1 cellular context compared by ENCODE assay signal in the genomic region with DNA sequence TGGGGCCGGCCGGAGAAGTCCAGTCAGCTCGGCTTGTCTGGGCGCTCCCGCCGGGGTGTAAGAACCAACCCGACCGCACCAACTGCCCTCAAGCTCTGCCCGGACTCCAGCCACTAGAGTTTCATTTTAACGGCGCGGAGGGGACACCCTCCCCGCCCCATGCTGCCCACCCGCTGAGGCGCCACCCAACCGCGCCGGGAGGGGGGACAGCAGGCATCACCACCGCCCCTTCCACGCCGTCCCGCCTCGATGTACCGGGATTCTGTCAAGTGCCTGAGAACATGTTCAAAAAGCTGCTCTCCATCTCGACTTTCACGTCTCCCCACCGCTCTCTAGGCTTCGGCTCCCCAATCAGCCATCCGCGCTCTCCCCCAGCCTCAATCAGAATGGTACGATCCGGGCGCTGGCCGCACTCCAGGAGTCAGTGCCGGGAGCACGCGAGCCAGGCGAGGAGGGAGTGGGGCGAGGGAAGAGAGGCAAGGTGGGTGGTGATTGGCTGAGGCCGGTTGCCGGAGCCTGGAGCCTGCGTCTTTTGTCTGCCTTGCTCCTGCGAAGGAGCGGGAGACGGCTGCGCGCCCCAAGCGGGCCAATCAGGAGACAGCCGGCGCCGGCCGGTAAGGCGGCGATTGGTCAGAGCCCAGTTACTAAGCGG.
A peak's percentile ranks its signal among the peaks of the same experiment; 100 is the strongest.
TF ChIP-seq lines count a peak whose summit lies in the region.

A gene (minus strand): TSS at position 101 of the 652 bp plus-strand sequence. CDS start 677 bp downstream, outside the sequence.

TF ChIP-seq in K562, 482 proteins besides CTCF, POLR2A, EP300 and RAD21 (continued from another document and continues in another):
- peak; percentile 98 for TF ChIP-seq BHLHE40 (IDR thresholded peaks at IDR 0.05; ENCODE audit: low read length)
- no peak for TF ChIP-seq EWSR1 (IDR thresholded peaks at IDR 0.05; ENCODE audit: borderline replicate concordance, low read depth, partially characterized antibody)
- TF ChIP-seq ZNF57 (CRISPR knock-in tag; IDR thresholded peaks at IDR 0.05): 0 out of 2 replicates have a peak, but pooled peaks have one; percentile 52
- TF ChIP-seq RFX7 (CRISPR knock-in tag; IDR thresholded peaks at IDR 0.05): no peak
- peak; percentile 69 for TF ChIP-seq ELF4 (CRISPR knock-in tag; IDR thresholded peaks at IDR 0.05)
- TF ChIP-seq, protein P1, sequence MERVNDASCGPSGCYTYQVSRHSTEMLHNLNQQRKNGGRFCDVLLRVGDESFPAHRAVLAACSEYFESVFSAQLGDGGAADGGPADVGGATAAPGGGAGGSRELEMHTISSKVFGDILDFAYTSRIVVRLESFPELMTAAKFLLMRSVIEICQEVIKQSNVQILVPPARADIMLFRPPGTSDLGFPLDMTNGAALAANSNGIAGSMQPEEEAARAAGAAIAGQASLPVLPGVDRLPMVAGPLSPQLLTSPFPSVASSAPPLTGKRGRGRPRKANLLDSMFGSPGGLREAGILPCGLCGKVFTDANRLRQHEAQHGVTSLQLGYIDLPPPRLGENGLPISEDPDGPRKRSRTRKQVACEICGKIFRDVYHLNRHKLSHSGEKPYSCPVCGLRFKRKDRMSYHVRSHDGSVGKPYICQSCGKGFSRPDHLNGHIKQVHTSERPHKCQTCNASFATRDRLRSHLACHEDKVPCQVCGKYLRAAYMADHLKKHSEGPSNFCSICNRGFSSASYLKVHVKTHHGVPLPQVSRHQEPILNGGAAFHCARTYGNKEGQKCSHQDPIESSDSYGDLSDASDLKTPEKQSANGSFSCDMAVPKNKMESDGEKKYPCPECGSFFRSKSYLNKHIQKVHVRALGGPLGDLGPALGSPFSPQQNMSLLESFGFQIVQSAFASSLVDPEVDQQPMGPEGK (CRISPR knock-in tag; IDR thresholded peaks at IDR 0.05; ENCODE audit: borderline replicate concordance): no peak
- TF ChIP-seq JUNB (CRISPR knock-in tag; conservative IDR thresholded peaks at IDR 0.05): no peak
- TF ChIP-seq PTRF (tag; IDR thresholded peaks at IDR 0.05): no peak
- TF ChIP-seq NONO (IDR thresholded peaks at IDR 0.05; ENCODE audit: low read depth in 2 of 2, low read length in 1 of 2): peak; percentile 95 to 100
- 0 out of 2 replicates have a peak, but pooled peaks have one; percentile 17 for TF ChIP-seq ZNF436 (CRISPR knock-in tag; IDR thresholded peaks at IDR 0.05)
- TF ChIP-seq HDAC6 (IDR thresholded peaks at IDR 0.05; ENCODE audit: low read depth, low read length): no peak
- TF ChIP-seq, protein P2, sequence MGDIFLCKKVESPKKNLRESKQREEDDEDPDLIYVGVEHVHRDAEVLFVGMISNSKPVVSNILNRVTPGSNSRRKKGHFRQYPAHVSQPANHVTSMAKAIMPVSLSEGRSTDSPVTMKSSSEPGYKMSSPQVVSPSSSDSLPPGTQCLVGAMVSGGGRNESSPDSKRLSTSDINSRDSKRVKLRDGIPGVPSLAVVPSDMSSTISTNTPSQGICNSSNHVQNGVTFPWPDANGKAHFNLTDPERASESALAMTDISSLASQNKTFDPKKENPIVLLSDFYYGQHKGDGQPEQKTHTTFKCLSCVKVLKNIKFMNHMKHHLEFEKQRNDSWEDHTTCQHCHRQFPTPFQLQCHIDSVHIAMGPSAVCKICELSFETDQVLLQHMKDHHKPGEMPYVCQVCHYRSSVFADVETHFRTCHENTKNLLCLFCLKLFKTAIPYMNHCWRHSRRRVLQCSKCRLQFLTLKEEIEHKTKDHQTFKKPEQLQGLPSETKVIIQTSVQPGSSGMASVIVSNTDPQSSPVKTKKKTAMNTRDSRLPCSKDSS (IDR thresholded peaks at IDR 0.05; ENCODE audit: low read depth, partially characterized antibody): no peak
- no peak for TF ChIP-seq XRCC4 (IDR thresholded peaks at IDR 0.05; ENCODE audit: extremely low read depth, insufficient read depth, insufficient read length)
- TF ChIP-seq, protein P3, sequence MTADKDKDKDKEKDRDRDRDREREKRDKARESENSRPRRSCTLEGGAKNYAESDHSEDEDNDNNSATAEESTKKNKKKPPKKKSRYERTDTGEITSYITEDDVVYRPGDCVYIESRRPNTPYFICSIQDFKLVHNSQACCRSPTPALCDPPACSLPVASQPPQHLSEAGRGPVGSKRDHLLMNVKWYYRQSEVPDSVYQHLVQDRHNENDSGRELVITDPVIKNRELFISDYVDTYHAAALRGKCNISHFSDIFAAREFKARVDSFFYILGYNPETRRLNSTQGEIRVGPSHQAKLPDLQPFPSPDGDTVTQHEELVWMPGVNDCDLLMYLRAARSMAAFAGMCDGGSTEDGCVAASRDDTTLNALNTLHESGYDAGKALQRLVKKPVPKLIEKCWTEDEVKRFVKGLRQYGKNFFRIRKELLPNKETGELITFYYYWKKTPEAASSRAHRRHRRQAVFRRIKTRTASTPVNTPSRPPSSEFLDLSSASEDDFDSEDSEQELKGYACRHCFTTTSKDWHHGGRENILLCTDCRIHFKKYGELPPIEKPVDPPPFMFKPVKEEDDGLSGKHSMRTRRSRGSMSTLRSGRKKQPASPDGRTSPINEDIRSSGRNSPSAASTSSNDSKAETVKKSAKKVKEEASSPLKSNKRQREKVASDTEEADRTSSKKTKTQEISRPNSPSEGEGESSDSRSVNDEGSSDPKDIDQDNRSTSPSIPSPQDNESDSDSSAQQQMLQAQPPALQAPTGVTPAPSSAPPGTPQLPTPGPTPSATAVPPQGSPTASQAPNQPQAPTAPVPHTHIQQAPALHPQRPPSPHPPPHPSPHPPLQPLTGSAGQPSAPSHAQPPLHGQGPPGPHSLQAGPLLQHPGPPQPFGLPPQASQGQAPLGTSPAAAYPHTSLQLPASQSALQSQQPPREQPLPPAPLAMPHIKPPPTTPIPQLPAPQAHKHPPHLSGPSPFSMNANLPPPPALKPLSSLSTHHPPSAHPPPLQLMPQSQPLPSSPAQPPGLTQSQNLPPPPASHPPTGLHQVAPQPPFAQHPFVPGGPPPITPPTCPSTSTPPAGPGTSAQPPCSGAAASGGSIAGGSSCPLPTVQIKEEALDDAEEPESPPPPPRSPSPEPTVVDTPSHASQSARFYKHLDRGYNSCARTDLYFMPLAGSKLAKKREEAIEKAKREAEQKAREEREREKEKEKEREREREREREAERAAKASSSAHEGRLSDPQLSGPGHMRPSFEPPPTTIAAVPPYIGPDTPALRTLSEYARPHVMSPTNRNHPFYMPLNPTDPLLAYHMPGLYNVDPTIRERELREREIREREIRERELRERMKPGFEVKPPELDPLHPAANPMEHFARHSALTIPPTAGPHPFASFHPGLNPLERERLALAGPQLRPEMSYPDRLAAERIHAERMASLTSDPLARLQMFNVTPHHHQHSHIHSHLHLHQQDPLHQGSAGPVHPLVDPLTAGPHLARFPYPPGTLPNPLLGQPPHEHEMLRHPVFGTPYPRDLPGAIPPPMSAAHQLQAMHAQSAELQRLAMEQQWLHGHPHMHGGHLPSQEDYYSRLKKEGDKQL (CRISPR knock-in tag; IDR thresholded peaks at IDR 0.05; ENCODE audit: borderline replicate concordance): peak; percentile 66; the same call in 1 of the 2 replicates
- TF ChIP-seq ZFP1 (CRISPR knock-in tag; IDR thresholded peaks at IDR 0.05): no peak
- TF ChIP-seq, protein P4, sequence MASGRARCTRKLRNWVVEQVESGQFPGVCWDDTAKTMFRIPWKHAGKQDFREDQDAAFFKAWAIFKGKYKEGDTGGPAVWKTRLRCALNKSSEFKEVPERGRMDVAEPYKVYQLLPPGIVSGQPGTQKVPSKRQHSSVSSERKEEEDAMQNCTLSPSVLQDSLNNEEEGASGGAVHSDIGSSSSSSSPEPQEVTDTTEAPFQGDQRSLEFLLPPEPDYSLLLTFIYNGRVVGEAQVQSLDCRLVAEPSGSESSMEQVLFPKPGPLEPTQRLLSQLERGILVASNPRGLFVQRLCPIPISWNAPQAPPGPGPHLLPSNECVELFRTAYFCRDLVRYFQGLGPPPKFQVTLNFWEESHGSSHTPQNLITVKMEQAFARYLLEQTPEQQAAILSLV (tag; IDR thresholded peaks at IDR 0.05): 0 out of 2 replicates have a peak, but pooled peaks have one; percentile 31
- TF ChIP-seq NR2C2 (CRISPR knock-in tag; IDR thresholded peaks at IDR 0.05): peak; percentile 76
- TF ChIP-seq NR2C2 (tag; IDR thresholded peaks at IDR 0.05): no peak; the same call in 1 of the 2 replicates
- no peak for TF ChIP-seq ZNF124 (CRISPR knock-in tag; IDR thresholded peaks at IDR 0.05)
- no peak for TF ChIP-seq EHMT2 (IDR thresholded peaks at IDR 0.05)
- TF ChIP-seq ETV6 (IDR thresholded peaks at IDR 0.05; ENCODE audit: borderline replicate concordance in 1 of 2, low read depth in 2 of 2, low read length in 1 of 2): no peak
- TF ChIP-seq ETV6 (CRISPR knock-in tag; IDR thresholded peaks at IDR 0.05; ENCODE audit: borderline replicate concordance): peak; percentile 96
- no peak for TF ChIP-seq NFE2L1 (tag; IDR thresholded peaks at IDR 0.05; ENCODE audit: borderline replicate concordance, low read depth)
- TF ChIP-seq, protein P5, sequence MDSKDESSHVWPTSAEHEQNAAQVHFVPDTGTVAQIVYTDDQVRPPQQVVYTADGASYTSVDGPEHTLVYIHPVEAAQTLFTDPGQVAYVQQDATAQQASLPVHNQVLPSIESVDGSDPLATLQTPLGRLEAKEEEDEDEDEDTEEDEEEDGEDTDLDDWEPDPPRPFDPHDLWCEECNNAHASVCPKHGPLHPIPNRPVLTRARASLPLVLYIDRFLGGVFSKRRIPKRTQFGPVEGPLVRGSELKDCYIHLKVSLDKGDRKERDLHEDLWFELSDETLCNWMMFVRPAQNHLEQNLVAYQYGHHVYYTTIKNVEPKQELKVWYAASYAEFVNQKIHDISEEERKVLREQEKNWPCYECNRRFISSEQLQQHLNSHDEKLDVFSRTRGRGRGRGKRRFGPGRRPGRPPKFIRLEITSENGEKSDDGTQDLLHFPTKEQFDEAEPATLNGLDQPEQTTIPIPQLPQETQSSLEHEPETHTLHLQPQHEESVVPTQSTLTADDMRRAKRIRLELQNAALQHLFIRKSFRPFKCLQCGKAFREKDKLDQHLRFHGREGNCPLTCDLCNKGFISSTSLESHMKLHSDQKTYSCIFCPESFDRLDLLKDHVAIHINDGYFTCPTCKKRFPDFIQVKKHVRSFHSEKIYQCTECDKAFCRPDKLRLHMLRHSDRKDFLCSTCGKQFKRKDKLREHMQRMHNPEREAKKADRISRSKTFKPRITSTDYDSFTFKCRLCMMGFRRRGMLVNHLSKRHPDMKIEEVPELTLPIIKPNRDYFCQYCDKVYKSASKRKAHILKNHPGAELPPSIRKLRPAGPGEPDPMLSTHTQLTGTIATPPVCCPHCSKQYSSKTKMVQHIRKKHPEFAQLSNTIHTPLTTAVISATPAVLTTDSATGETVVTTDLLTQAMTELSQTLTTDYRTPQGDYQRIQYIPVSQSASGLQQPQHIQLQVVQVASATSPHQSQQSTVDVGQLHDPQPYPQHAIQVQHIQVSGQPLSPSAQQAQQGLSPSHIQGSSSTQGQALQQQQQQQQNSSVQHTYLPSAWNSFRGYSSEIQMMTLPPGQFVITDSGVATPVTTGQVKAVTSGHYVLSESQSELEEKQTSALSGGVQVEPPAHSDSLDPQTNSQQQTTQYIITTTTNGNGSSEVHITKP (IDR thresholded peaks at IDR 0.05; ENCODE audit: partially characterized antibody): peak; percentile 100
- peak; percentile 84 for TF ChIP-seq NEUROD1 (IDR thresholded peaks at IDR 0.05; ENCODE audit: borderline replicate concordance, low read depth, low read length, partially characterized antibody)
- TF ChIP-seq, protein P6, sequence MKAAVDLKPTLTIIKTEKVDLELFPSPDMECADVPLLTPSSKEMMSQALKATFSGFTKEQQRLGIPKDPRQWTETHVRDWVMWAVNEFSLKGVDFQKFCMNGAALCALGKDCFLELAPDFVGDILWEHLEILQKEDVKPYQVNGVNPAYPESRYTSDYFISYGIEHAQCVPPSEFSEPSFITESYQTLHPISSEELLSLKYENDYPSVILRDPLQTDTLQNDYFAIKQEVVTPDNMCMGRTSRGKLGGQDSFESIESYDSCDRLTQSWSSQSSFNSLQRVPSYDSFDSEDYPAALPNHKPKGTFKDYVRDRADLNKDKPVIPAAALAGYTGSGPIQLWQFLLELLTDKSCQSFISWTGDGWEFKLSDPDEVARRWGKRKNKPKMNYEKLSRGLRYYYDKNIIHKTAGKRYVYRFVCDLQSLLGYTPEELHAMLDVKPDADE (conservative IDR thresholded peaks at IDR 0.05; ENCODE audit: control insufficient read depth, low read depth, low read length): no peak; the same call in 1 of the 2 replicates
- TF ChIP-seq POLR2AphosphoS2 (IDR thresholded peaks at IDR 0.05; ENCODE audit: low read length): no peak
- no peak for TF ChIP-seq ZKSCAN3 (CRISPR knock-in tag; IDR thresholded peaks at IDR 0.05)
- no peak for TF ChIP-seq ERF (CRISPR knock-in tag; IDR thresholded peaks at IDR 0.05)
- TF ChIP-seq HMGN3 (IDR thresholded peaks at IDR 0.05; ENCODE audit: borderline replicate concordance, extremely low read depth, insufficient read length, low read depth, low read length): peak; percentile 76
- TF ChIP-seq ZNF384 (IDR thresholded peaks at IDR 0.05; ENCODE audit: low read depth, low read length): no peak
- peak; percentile 8; the same call in 1 of the 2 replicates for TF ChIP-seq PHF8 (IDR thresholded peaks at IDR 0.05; ENCODE audit: borderline replicate concordance, low read length)
- no peak for TF ChIP-seq GABPB2 (CRISPR knock-in tag; conservative IDR thresholded peaks at IDR 0.05)
- no peak for TF ChIP-seq SMAD2 (IDR thresholded peaks at IDR 0.05; ENCODE audit: low read depth, low read length)
- TF ChIP-seq KAT8 (IDR thresholded peaks at IDR 0.05; ENCODE audit: low read depth): no peak
- peak; percentile 81 for TF ChIP-seq FOS (IDR thresholded peaks at IDR 0.05; ENCODE audit: extremely low read depth, insufficient read length)
- TF ChIP-seq STAT5B (CRISPR knock-in tag; IDR thresholded peaks at IDR 0.05): no peak
- TF ChIP-seq RBM34 (IDR thresholded peaks at IDR 0.05; ENCODE audit: borderline replicate concordance, insufficient read depth, low read length): no peak
- peak; percentile 91 for TF ChIP-seq RFX5 (IDR thresholded peaks at IDR 0.05; ENCODE audit: low read depth, low read length)
- TF ChIP-seq POLR2AphosphoS5 (IDR thresholded peaks at IDR 0.05; ENCODE audit: control insufficient read depth, insufficient read depth, low read depth, low read length): peak; percentile 77
- TF ChIP-seq ZNF212 (CRISPR knock-in tag; IDR thresholded peaks at IDR 0.05): no peak
- TF ChIP-seq TCF7 (IDR thresholded peaks at IDR 0.05; ENCODE audit: borderline replicate concordance): 0 out of 2 replicates have a peak, but pooled peaks have one; percentile 10
- TF ChIP-seq HDGF (IDR thresholded peaks at IDR 0.05): no peak
- no peak; the same call in 1 of the 2 replicates for TF ChIP-seq PTBP1 (IDR thresholded peaks at IDR 0.05; ENCODE audit: low read depth, low read length)
- TF ChIP-seq PRPF4 (IDR thresholded peaks at IDR 0.05; ENCODE audit: insufficient read depth, low read depth, low read length, poor library complexity, severe bottlenecking): no peak
- no peak for TF ChIP-seq SNRNP70 (optimal IDR thresholded peaks at IDR 0.05; ENCODE audit: low read depth, low read length)
- TF ChIP-seq, protein P7, sequence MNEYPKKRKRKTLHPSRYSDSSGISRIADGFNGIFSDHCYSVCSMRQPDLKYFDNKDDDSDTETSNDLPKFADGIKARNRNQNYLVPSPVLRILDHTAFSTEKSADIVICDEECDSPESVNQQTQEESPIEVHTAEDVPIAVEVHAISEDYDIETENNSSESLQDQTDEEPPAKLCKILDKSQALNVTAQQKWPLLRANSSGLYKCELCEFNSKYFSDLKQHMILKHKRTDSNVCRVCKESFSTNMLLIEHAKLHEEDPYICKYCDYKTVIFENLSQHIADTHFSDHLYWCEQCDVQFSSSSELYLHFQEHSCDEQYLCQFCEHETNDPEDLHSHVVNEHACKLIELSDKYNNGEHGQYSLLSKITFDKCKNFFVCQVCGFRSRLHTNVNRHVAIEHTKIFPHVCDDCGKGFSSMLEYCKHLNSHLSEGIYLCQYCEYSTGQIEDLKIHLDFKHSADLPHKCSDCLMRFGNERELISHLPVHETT (CRISPR knock-in tag; conservative IDR thresholded peaks at IDR 0.05 in 1 of 2, IDR thresholded peaks at IDR 0.05 in 1 of 2): no peak; a peak in 1 of 4 replicates
- no peak for TF ChIP-seq ZNF134 (CRISPR knock-in tag; conservative IDR thresholded peaks at IDR 0.05)
- no peak for TF ChIP-seq ZNF408 (CRISPR knock-in tag; IDR thresholded peaks at IDR 0.05; ENCODE audit: low read depth)
